18 cellular contexts compared by ENCODE assay signal in genomic region chr12:124357616-124358015, GRCh38.
"Had no signal": no experiment of that assay in that cellular context is flagged by ENCODE, and none has a peak within 500 bp of the region (broad histone marks: within the 10 kb centered on the region; RNA-seq: fewer than 3 reads in every experiment).

No MANE protein-coding gene starts in this region.

- H3K27ac Mint-ChIP-seq: stimulated activated naive B cell treated with anti-CD40 and anti-IgM and Interleukin-4, amounts not matched to agents 10 μg/mL and 1 μg/mL and 100 μg/mL, for 72 hours had no signal

- ATAC-seq: esophagus mucosa; heart right ventricle; left lobe of liver; naive thymus-derived CD4-positive, alpha-beta T cell; sciatic nerve; stimulated activated naive B cell treated with anti-CD40 and anti-IgM and Interleukin-4, amounts not matched to agents 10 μg/mL and 1 μg/mL and 100 μg/mL, for 72 hours; stimulated activated naive CD8-positive, alpha-beta T cell treated with anti-CD3 and anti-CD28 coated beads, Interleukin-15, amount 100 ng/mL, for 72 hours had no signal

- H3K4me3 ChIP-seq: coronary artery, heart right ventricle, testis, tibial nerve had no signal

- H3K4me3 Mint-ChIP-seq: naive thymus-derived CD4-positive, alpha-beta T cell; stimulated activated naive B cell treated with anti-CD40 and anti-IgM and Interleukin-4, amounts not matched to agents 10 μg/mL and 1 μg/mL and 100 μg/mL, for 72 hours; stimulated activated naive CD8-positive, alpha-beta T cell treated with anti-CD3 and anti-CD28 coated beads, Interleukin-15, amount 100 ng/mL, for 72 hours had no signal

- H3K9me3 ChIP-seq: heart right ventricle, testis, tibial nerve had no signal

- H3K27ac ChIP-seq: coronary artery, testis had no signal

- FAIRE-seq: frontal cortex, islet of Langerhans had no signal

- DNase-seq: effector CD4-positive, alpha-beta T cell; heart right ventricle; hypothalamus; mammary epithelial cell; naive thymus-derived CD4-positive, alpha-beta T cell; posterior cingulate gyrus; stimulated activated CD4-positive, alpha-beta T cell treated with anti-CD3 and anti-CD28 coated beads, Interleukin-2, amount 100 ng/mL, for 24 hours; stimulated activated CD4-positive, alpha-beta T cell treated with anti-CD3 and anti-CD28 coated beads, Interleukin-4, amount 100 ng/mL, for 4 hours; stimulated activated naive B cell treated with anti-CD40 and anti-IgM and Interleukin-4, amounts not matched to agents 10 μg/mL and 1 μg/mL and 100 μg/mL, for 72 hours; stimulated activated naive CD8-positive, alpha-beta T cell treated with anti-CD3 and anti-CD28 coated beads, Interleukin-15, amount 100 ng/mL, for 72 hours; testis had no signal

- H3K27me3 ChIP-seq: heart right ventricle, testis, tibial nerve had no signal

- H3K27me3 Mint-ChIP-seq: naive thymus-derived CD4-positive, alpha-beta T cell; stimulated activated naive B cell treated with anti-CD40 and anti-IgM and Interleukin-4, amounts not matched to agents 10 μg/mL and 1 μg/mL and 100 μg/mL, for 72 hours; stimulated activated naive CD8-positive, alpha-beta T cell treated with anti-CD3 and anti-CD28 coated beads, Interleukin-15, amount 100 ng/mL, for 72 hours had no signal

- H3K9me3 Mint-ChIP-seq: stimulated activated naive B cell treated with anti-CD40 and anti-IgM and Interleukin-4, amounts not matched to agents 10 μg/mL and 1 μg/mL and 100 μg/mL, for 72 hours; stimulated activated naive CD8-positive, alpha-beta T cell treated with anti-CD3 and anti-CD28 coated beads, Interleukin-15, amount 100 ng/mL, for 72 hours had no signal

- H3K4me1 Mint-ChIP-seq: stimulated activated naive CD8-positive, alpha-beta T cell treated with anti-CD3 and anti-CD28 coated beads, Interleukin-15, amount 100 ng/mL, for 72 hours had no signal
